ENCODE assay signal across 11 cellular contexts in genomic region chr5:121279801-121280200, GRCh38.
"Had no signal": no experiment of that assay in that cellular context is flagged by ENCODE, and none has a peak within 500 bp of the region (broad histone marks: within the 10 kb centered on the region; RNA-seq: fewer than 3 reads in every experiment).

No MANE protein-coding gene starts in this region.

- H3K9me3 Mint-ChIP-seq: GM23338 had no signal

- H2AFZ ChIP-seq: GM23248, GM23338 had no signal

- H3K27ac Mint-ChIP-seq: GM23338, HFFc6 had no signal

- ATAC-seq: GM23338, HCT116 had no signal

- H3K36me3 ChIP-seq: HAP-1 had no signal

- H3K9ac ChIP-seq: GM23248 had no signal

- H3K4me3 ChIP-seq: GM23248, GM23338, HAP-1 had no signal

- DNase-seq: GM23248, GOT3, H7, H9, HCEC 1CT, HFFc6 had no signal

- FAIRE-seq: H1, H54 had no signal

- H3K4me3 Mint-ChIP-seq: GM23338, H9, HFFc6 had no signal

- H3K27ac ChIP-seq: GM23248 had no signal

- H3K4me2 ChIP-seq: GM23338 had no signal
